Comparison of ENCODE assay signal across 12 cellular contexts in the genomic region with DNA sequence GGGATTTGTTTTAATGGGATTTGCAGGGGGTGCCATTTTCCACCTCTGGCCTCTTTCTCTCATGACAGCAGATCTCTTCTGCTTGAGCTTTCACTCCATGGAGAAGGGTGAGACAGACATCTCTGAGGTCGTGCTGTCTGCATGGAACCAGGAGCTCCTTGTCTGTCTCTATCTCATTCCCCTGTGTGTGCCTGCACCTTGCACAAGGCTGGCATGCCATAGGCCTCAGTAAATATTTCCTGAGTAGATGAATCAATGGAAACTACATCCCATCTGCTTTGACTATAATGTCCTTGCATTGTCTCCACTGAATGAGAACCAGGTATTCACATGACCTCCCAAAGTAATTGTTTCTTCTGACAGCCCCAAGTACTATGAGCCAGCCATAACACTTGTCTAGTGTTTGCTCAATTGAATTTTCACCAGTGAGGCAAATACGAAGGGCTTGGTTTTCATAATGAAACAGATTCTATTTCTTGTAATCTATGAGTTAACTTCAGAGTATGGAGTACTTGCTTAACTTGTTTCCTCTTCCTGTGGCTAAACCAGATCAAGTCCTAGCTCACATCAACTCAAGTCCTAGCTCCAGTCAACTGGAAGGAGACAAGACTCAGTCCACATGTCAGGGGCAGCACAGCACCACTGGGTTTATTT. TPM values are rescaled to one million over a fixed set of nuclear protein-coding genes. Genes with fewer than 3 reads are reported as not detected.
DNase-seq lines count a peak whose midpoint lies in the region; ATAC-seq and TF ChIP-seq lines count a peak whose summit lies in the region.
"Had no signal": no experiment of that assay in that cellular context is flagged by ENCODE, and none has a peak within 500 bp of the region (broad histone marks: within the 10 kb centered on the region; RNA-seq: fewer than 3 reads in every experiment).

No MANE protein-coding gene starts in this region.

- H3K4me1 ChIP-seq in adipocyte (ENCODE audit: control insufficient read depth, insufficient read depth, low read length) = peaks cover 16% of the 10 kb centered on the region
- H3K4me1 ChIP-seq in body of pancreas = no peaks in the 10 kb centered on the region

- H3K9me3 Mint-ChIP-seq in activated CD4-positive, alpha-beta T cell treated with anti-CD3 and anti-CD28 coated beads, Interleukin-2, amount 10 ng/mL, durations not matched to agents 24 days and 14 days = peaks cover 23% of the 10 kb centered on the region

- H3K4me3 Mint-ChIP-seq in activated CD4-positive, alpha-beta T cell treated with anti-CD3 and anti-CD28 coated beads, Interleukin-2, amount 10 ng/mL, durations not matched to agents 24 days and 14 days = peak overlapping the region; percentile 34

- H3K36me3 ChIP-seq in adipocyte (ENCODE audit: control insufficient read depth, insufficient read depth, low read length, severe bottlenecking) (no peaks in the 10 kb centered on the region), body of pancreas (replicated peaks in 1 of 2; ENCODE audit: insufficient read depth in 1 of 2, low read depth in 2 of 2) (no peaks in the 10 kb centered on the region)

- H3K27me3 Mint-ChIP-seq in activated CD4-positive, alpha-beta T cell treated with anti-CD3 and anti-CD28 coated beads, Interleukin-2, amount 10 ng/mL, durations not matched to agents 24 days and 14 days = peaks cover 4% of the 10 kb centered on the region
- H3K27me3 Mint-ChIP-seq: progenitor cell of endocrine pancreas had no signal

- peak overlapping the region; percentile 65 for H3K27ac Mint-ChIP-seq in activated CD4-positive, alpha-beta T cell treated with anti-CD3 and anti-CD28 coated beads, Interleukin-2, amount 10 ng/mL, durations not matched to agents 24 days and 14 days
- H3K27ac Mint-ChIP-seq: progenitor cell of endocrine pancreas had no signal

- intact Hi-C loops in activated CD4-positive, alpha-beta T cell treated with anti-CD3 and anti-CD28 coated beads, Interleukin-2, amount 10 ng/mL, durations not matched to agents 24 days and 14 days (cut with micrococcal nuclease) = no loop called here
- intact Hi-C loops in body of pancreas (cut with DNase I) = no loop called here

- no peak overlapping the region for H3K4me3 ChIP-seq in adipocyte (ENCODE audit: low read length)
- no peak overlapping the region for H3K4me3 ChIP-seq in body of pancreas

- peak; percentile 62 for DNase-seq in activated CD4-positive, alpha-beta T cell treated with anti-CD3 and anti-CD28 coated beads, Interleukin-2, amount 10 ng/mL, durations not matched to agents 24 days and 14 days
- no peak for DNase-seq in activated CD4-positive, alpha-beta T cell treated with anti-CD3 and anti-CD28 coated beads for 48 hours
- DNase-seq in NCI-H146 (lab: John Stamatoyannopoulos, UW) (peak; percentile 70), adipocyte (ENCODE audit: low read depth) (peak; percentile 61), non-pigmented ciliary epithelial cell (ENCODE audit: low read depth) (peak; percentile 30), omental fat pad (ENCODE audit: low spot score) (no peak), body of pancreas (no peak)
- DNase-seq in stimulated activated CD4-positive, alpha-beta T cell treated with anti-CD3 and anti-CD28 coated beads, Interleukin-15, amount 100 ng/mL, for 24 hours = no peak
- DNase-seq: activated T-cell treated with anti-CD3 and anti-CD28 coated beads, Interleukin-2, amount 50 U/mL, for 48 hours; kidney; NCI-H1048 had no signal

- H3K4me1 Mint-ChIP-seq in activated CD4-positive, alpha-beta T cell treated with anti-CD3 and anti-CD28 coated beads, Interleukin-2, amount 10 ng/mL, durations not matched to agents 24 days and 14 days = peaks cover 16% of the 10 kb centered on the region

- no peak overlapping the region for H3K27ac ChIP-seq in body of pancreas

- peaks cover 3% of the 10 kb centered on the region for H3K27me3 ChIP-seq in adipocyte (replicated peaks; ENCODE audit: control insufficient read depth, insufficient read depth, low read length)
- no peaks in the 10 kb centered on the region for H3K27me3 ChIP-seq in body of pancreas

- WGBS in body of pancreas, 2 donors = 34 to 37% methylated on average over 2 of the region's 2 CpGs

- peaks cover 4% of the 10 kb centered on the region for H3K36me3 Mint-ChIP-seq in activated CD4-positive, alpha-beta T cell treated with anti-CD3 and anti-CD28 coated beads, Interleukin-2, amount 10 ng/mL, durations not matched to agents 24 days and 14 days (ENCODE audit: low read depth)

- no peak for TF ChIP-seq POLR2A in body of pancreas (IDR thresholded peaks at IDR 0.05)

- no peak overlapping the region for H3K9ac ChIP-seq in adipocyte (ENCODE audit: low read length)

- H3K9me3 ChIP-seq in adipocyte (ENCODE audit: control insufficient read depth, low read length) (no peaks in the 10 kb centered on the region), body of pancreas (no peaks in the 10 kb centered on the region)

- no peak for TF ChIP-seq CTCF in omental fat pad (IDR thresholded peaks at IDR 0.05)
- no peak for TF ChIP-seq CTCF in body of pancreas (IDR thresholded peaks at IDR 0.05)

- ATAC-seq in omental fat pad (ENCODE audit: low FRiP score) (no peak), body of pancreas (no peak)

RNA-seq across cellular contexts. Expression of a gene that starts 32.3 kb away (rescaled TPM):
- total RNA-seq in activated CD4-positive, alpha-beta T cell treated with anti-CD3 and anti-CD28 coated beads, Interleukin-2, amount 10 ng/mL, durations not matched to agents 24 days and 14 days = not detected in 2 replicates
- total RNA-seq in omental fat pad = 1 to 10 TPM in 2 of 4 donors, under 1 TPM in 1, not detected in 1; 0.28 to 5.9 (median 2.0) TPM
- total RNA-seq in body of pancreas = under 1 TPM in 1 of 2 donors, not detected in 1; 0.26 TPM
- total RNA-seq: progenitor cell of endocrine pancreas had no signal

Comparison
In these comparisons a context has a peak if more than half of its experiments do, and no peak if none do; other contexts are left out.
1. DNase-seq: peak in activated CD4-positive, alpha-beta T cell treated with anti-CD3 and anti-CD28 coated beads, Interleukin-2, amount 10 ng/mL, durations not matched to agents 24 days and 14 days (single experiment), NCI-H146 (single experiment), adipocyte (single experiment) and non-pigmented ciliary epithelial cell (single experiment); none in activated CD4-positive, alpha-beta T cell treated with anti-CD3 and anti-CD28 coated beads for 48 hours (single experiment), omental fat pad (single experiment), body of pancreas (0 of 4) and stimulated activated CD4-positive, alpha-beta T cell treated with anti-CD3 and anti-CD28 coated beads, Interleukin-15, amount 100 ng/mL, for 24 hours (single experiment).